ENCODE assay signal across 1 cellular context in the genomic region with DNA sequence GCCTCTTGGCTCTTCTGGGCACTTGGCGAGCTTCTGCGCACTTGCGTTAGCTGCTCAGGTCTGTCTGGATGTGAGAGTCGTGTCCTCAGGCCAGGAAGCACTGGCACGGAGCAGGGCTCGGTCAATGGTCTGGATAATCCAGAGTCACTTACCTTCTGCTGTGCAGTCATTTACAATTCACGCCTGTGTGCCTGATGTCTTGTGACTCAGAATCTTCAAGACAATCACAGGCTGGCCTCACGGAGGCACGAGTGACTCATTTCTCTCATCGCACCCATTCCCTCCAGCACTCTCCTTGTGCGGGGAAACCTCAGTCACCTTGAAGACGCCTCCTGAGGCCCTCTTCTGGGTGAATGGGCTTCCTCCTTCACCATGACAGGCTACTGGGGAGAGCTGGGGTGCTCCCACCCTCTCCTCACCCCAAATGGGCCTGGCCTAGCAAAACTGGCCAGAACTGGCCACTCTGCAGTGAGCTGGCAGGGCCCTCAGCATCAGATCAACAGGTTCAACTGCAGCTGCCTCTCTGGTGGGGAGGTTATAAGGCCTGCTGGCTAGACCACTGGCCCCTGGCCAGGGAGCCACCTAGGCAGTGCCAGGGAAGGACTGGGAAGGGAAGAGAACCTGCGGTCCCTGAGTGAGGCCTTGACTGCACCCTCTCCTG.
TF ChIP-seq lines count a peak whose summit lies in the region.

No MANE protein-coding gene starts in this region.

TF ChIP-seq in HepG2, 621 proteins besides CTCF, POLR2A, EP300 and RAD21 (continues in another document):
- TF ChIP-seq ZNF850 (CRISPR knock-in tag; conservative IDR thresholded peaks at IDR 0.05) (no peak), ZNF3 (CRISPR knock-in tag; IDR thresholded peaks at IDR 0.05) (no peak), CENPT (CRISPR knock-in tag; IDR thresholded peaks at IDR 0.05; ENCODE audit: low read depth) (no peak), ZNF143 (CRISPR knock-in tag; IDR thresholded peaks at IDR 0.05) (no peak), HNRNPL (IDR thresholded peaks at IDR 0.05; ENCODE audit: low read depth, low read length) (no peak), ZNF547 (CRISPR knock-in tag; IDR thresholded peaks at IDR 0.05) (0 out of 2 replicates have a peak, but pooled peaks have one; percentile 27), ZBTB40 (IDR thresholded peaks at IDR 0.05) (no peak), ZBTB40 (CRISPR knock-in tag; IDR thresholded peaks at IDR 0.05) (no peak), KDM5B (CRISPR knock-in tag; IDR thresholded peaks at IDR 0.05; ENCODE audit: borderline replicate concordance) (no peak), ZNF326 (CRISPR knock-in tag; IDR thresholded peaks at IDR 0.05; ENCODE audit: borderline replicate concordance) (peak; percentile 79; the same call in 1 of the 2 replicates), FOXA3 (CRISPR knock-in tag; IDR thresholded peaks at IDR 0.05) (no peak), ASH2L (IDR thresholded peaks at IDR 0.05; ENCODE audit: insufficient read length, low read depth, low read length) (no peak), ZNF691 (CRISPR knock-in tag; IDR thresholded peaks at IDR 0.05; ENCODE audit: borderline replicate concordance, low read depth) (no peak), ZNF10 (CRISPR knock-in tag; IDR thresholded peaks at IDR 0.05; ENCODE audit: borderline replicate concordance, low read depth) (no peak), ZFP91 (CRISPR knock-in tag; IDR thresholded peaks at IDR 0.05; ENCODE audit: borderline replicate concordance) (peak; percentile 14; the same call in 1 of the 2 replicates), SALL1 (CRISPR knock-in tag; IDR thresholded peaks at IDR 0.05) (0 out of 2 replicates have a peak, but pooled peaks have one; percentile 11), RFX3 (CRISPR knock-in tag; IDR thresholded peaks at IDR 0.05) (no peak), MYPOP (CRISPR knock-in tag; IDR thresholded peaks at IDR 0.05) (no peak), POLR2G (IDR thresholded peaks at IDR 0.05; ENCODE audit: low read depth, low read length) (no peak), NR2F2 (IDR thresholded peaks at IDR 0.05; ENCODE audit: borderline replicate concordance, low read depth) (no peak), FOXP1 (IDR thresholded peaks at IDR 0.05) (no peak), FOXP1 (CRISPR knock-in tag; IDR thresholded peaks at IDR 0.05) (no peak), RORA (CRISPR knock-in tag; IDR thresholded peaks at IDR 0.05) (no peak)
- TF ChIP-seq, protein P1, sequence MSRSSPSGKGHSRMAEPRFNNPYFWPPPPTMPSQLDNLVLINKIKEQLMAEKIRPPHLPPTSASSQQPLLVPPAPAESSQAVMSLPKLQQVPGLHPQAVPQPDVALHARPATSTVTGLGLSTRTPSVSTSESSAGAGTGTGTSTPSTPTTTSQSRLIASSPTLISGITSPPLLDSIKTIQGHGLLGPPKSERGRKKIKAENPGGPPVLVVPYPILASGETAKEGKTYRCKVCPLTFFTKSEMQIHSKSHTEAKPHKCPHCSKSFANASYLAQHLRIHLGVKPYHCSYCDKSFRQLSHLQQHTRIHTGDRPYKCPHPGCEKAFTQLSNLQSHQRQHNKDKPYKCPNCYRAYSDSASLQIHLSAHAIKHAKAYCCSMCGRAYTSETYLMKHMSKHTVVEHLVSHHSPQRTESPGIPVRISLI (CRISPR knock-in tag; IDR thresholded peaks at IDR 0.05; ENCODE audit: borderline replicate concordance): no peak
- TF ChIP-seq, protein P2, sequence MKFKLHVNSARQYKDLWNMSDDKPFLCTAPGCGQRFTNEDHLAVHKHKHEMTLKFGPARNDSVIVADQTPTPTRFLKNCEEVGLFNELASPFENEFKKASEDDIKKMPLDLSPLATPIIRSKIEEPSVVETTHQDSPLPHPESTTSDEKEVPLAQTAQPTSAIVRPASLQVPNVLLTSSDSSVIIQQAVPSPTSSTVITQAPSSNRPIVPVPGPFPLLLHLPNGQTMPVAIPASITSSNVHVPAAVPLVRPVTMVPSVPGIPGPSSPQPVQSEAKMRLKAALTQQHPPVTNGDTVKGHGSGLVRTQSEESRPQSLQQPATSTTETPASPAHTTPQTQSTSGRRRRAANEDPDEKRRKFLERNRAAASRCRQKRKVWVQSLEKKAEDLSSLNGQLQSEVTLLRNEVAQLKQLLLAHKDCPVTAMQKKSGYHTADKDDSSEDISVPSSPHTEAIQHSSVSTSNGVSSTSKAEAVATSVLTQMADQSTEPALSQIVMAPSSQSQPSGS (CRISPR knock-in tag; IDR thresholded peaks at IDR 0.05): no peak
- TF ChIP-seq, protein P3, sequence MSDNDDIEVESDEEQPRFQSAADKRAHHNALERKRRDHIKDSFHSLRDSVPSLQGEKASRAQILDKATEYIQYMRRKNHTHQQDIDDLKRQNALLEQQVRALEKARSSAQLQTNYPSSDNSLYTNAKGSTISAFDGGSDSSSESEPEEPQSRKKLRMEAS (IDR thresholded peaks at IDR 0.05): 0 out of 2 replicates have a peak, but pooled peaks have one; percentile 12
- TF ChIP-seq, protein P4, sequence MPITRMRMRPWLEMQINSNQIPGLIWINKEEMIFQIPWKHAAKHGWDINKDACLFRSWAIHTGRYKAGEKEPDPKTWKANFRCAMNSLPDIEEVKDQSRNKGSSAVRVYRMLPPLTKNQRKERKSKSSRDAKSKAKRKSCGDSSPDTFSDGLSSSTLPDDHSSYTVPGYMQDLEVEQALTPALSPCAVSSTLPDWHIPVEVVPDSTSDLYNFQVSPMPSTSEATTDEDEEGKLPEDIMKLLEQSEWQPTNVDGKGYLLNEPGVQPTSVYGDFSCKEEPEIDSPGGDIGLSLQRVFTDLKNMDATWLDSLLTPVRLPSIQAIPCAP (CRISPR knock-in tag; IDR thresholded peaks at IDR 0.05; ENCODE audit: low read depth): no peak
- TF ChIP-seq, protein P5, sequence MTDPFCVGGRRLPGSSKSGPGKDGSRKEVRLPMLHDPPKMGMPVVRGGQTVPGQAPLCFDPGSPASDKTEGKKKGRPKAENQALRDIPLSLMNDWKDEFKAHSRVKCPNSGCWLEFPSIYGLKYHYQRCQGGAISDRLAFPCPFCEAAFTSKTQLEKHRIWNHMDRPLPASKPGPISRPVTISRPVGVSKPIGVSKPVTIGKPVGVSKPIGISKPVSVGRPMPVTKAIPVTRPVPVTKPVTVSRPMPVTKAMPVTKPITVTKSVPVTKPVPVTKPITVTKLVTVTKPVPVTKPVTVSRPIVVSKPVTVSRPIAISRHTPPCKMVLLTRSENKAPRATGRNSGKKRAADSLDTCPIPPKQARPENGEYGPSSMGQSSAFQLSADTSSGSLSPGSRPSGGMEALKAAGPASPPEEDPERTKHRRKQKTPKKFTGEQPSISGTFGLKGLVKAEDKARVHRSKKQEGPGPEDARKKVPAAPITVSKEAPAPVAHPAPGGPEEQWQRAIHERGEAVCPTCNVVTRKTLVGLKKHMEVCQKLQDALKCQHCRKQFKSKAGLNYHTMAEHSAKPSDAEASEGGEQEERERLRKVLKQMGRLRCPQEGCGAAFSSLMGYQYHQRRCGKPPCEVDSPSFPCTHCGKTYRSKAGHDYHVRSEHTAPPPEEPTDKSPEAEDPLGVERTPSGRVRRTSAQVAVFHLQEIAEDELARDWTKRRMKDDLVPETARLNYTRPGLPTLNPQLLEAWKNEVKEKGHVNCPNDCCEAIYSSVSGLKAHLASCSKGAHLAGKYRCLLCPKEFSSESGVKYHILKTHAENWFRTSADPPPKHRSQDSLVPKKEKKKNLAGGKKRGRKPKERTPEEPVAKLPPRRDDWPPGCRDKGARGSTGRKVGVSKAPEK (CRISPR knock-in tag; IDR thresholded peaks at IDR 0.05; ENCODE audit: borderline replicate concordance): no peak
- TF ChIP-seq, protein P6, sequence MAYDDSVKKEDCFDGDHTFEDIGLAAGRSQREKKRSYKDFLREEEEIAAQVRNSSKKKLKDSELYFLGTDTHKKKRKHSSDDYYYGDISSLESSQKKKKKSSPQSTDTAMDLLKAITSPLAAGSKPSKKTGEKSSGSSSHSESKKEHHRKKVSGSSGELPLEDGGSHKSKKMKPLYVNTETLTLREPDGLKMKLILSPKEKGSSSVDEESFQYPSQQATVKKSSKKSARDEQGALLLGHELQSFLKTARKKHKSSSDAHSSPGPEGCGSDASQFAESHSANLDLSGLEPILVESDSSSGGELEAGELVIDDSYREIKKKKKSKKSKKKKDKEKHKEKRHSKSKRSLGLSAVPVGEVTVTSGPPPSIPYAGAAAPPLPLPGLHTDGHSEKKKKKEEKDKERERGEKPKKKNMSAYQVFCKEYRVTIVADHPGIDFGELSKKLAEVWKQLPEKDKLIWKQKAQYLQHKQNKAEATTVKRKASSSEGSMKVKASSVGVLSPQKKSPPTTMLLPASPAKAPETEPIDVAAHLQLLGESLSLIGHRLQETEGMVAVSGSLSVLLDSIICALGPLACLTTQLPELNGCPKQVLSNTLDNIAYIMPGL (CRISPR knock-in tag; IDR thresholded peaks at IDR 0.05; ENCODE audit: borderline replicate concordance in 1 of 2, low read depth in 1 of 2): no peak
